ENCODE assay signal across 23 cellular contexts in genomic region chr1:234902774-234903173, GRCh38.
"Had no signal": no experiment of that assay in that cellular context is flagged by ENCODE, and none has a peak within 500 bp of the region (broad histone marks: within the 10 kb centered on the region; RNA-seq: fewer than 3 reads in every experiment).

No MANE protein-coding gene starts in this region.

- H3K27me3 ChIP-seq: heart left ventricle, neural progenitor cell, pancreas, stomach, transverse colon had no signal

- H3K27ac Mint-ChIP-seq: natural killer cell treated with Interleukin-12 subunit alpha and Interleukin-12 subunit beta and Interleukin-15 and Interleukin-18, amount 100 ng/mL, for 72 hours; neural progenitor cell; progenitor cell of endocrine pancreas; stimulated activated memory B cell treated with anti-CD40 and anti-IgM and Interleukin-4, amounts not matched to agents 10 μg/mL and 1 μg/mL and 100 μg/mL, for 72 hours had no signal

- H3K9me3 ChIP-seq: heart left ventricle, pancreas, stomach, thoracic aorta, transverse colon had no signal

- H3K9ac ChIP-seq: neural progenitor cell had no signal

- H3K36me3 ChIP-seq: heart left ventricle, neural progenitor cell, pancreas, stomach, thoracic aorta, transverse colon had no signal

- H2AFZ ChIP-seq: neural progenitor cell had no signal

- H3K4me2 ChIP-seq: neural progenitor cell had no signal

- H3K27me3 Mint-ChIP-seq: natural killer cell treated with Interleukin-12 subunit alpha and Interleukin-12 subunit beta and Interleukin-15 and Interleukin-18, amount 100 ng/mL, for 72 hours; progenitor cell of endocrine pancreas; stimulated activated memory B cell treated with anti-CD40 and anti-IgM and Interleukin-4, amounts not matched to agents 10 μg/mL and 1 μg/mL and 100 μg/mL, for 72 hours had no signal

- H3K36me3 Mint-ChIP-seq: natural killer cell treated with Interleukin-12 subunit alpha and Interleukin-12 subunit beta and Interleukin-15 and Interleukin-18, amount 100 ng/mL, for 72 hours; neural progenitor cell; stimulated activated memory B cell treated with anti-CD40 and anti-IgM and Interleukin-4, amounts not matched to agents 10 μg/mL and 1 μg/mL and 100 μg/mL, for 72 hours had no signal

- H3K9me3 Mint-ChIP-seq: natural killer cell treated with Interleukin-12 subunit alpha and Interleukin-12 subunit beta and Interleukin-15 and Interleukin-18, amount 100 ng/mL, for 72 hours; stimulated activated memory B cell treated with anti-CD40 and anti-IgM and Interleukin-4, amounts not matched to agents 10 μg/mL and 1 μg/mL and 100 μg/mL, for 72 hours had no signal

- H3K27ac ChIP-seq: coronary artery, heart left ventricle, neural progenitor cell, pancreas, stomach, thoracic aorta, transverse colon had no signal

- DNase-seq: effector CD8-positive, alpha-beta T cell; hippocampal formation; left colon; left ventricle myocardium superior; mesenchymal stem cell; midbrain; occipital lobe; right cardiac atrium; stimulated activated CD4-positive, alpha-beta T cell treated with anti-CD3 and anti-CD28 coated beads, Interleukin-15, amount 100 ng/mL, for 24 hours; stimulated activated CD4-positive, alpha-beta T cell treated with anti-CD3 and anti-CD28 coated beads, Interleukin-1b, Interleukin-23, amount 100 ng/mL, for 48 hours; stimulated activated CD4-positive, alpha-beta T cell treated with anti-CD3 and anti-CD28 coated beads, Interleukin-4, amount 100 ng/mL, for 24 hours; stomach; substantia nigra; transverse colon had no signal

- H3K4me1 Mint-ChIP-seq: stimulated activated memory B cell treated with anti-CD40 and anti-IgM and Interleukin-4, amounts not matched to agents 10 μg/mL and 1 μg/mL and 100 μg/mL, for 72 hours had no signal

- ATAC-seq: heart left ventricle; left colon; left ventricle myocardium superior; pancreas; right cardiac atrium; stimulated activated memory B cell treated with anti-CD40 and anti-IgM and Interleukin-4, amounts not matched to agents 10 μg/mL and 1 μg/mL and 100 μg/mL, for 72 hours had no signal

- H3K4me3 Mint-ChIP-seq: natural killer cell treated with Interleukin-12 subunit alpha and Interleukin-12 subunit beta and Interleukin-15 and Interleukin-18, amount 100 ng/mL, for 72 hours; neural progenitor cell; stimulated activated memory B cell treated with anti-CD40 and anti-IgM and Interleukin-4, amounts not matched to agents 10 μg/mL and 1 μg/mL and 100 μg/mL, for 72 hours had no signal

- H3K4me3 ChIP-seq: coronary artery, heart left ventricle, lung, neural progenitor cell, pancreas, stomach, thoracic aorta, transverse colon had no signal
